ENCODE assay signal across 27 cellular contexts in genomic region chr9:131191857-131192256, GRCh38.
"Had no signal": no experiment of that assay in that cellular context is flagged by ENCODE, and none has a peak within 500 bp of the region (broad histone marks: within the 10 kb centered on the region; RNA-seq: fewer than 3 reads in every experiment).

No MANE protein-coding gene starts in this region.

- H3K27me3 ChIP-seq: colonic mucosa, esophagus squamous epithelium, gastrocnemius medialis, heart left ventricle, hepatocyte, left lung had no signal

- FAIRE-seq: endometrium, kidney had no signal

- H2AFZ ChIP-seq: hepatocyte had no signal

- H3K79me2 ChIP-seq: hepatocyte had no signal

- H3K4me1 Mint-ChIP-seq: endodermal cell, immature natural killer cell, mesothelial cell of epicardium, naive B cell had no signal

- H3K4me2 ChIP-seq: hepatocyte had no signal

- H3K27me3 Mint-ChIP-seq: dendritic cell treated with granulocyte-macrophage colony-stimulating factor and Interleukin-4, amounts not matched to agents 40 ng/mL and 50 ng/mL, for 4 days; effector memory CD8-positive, alpha-beta T cell; naive B cell had no signal

- H3K36me3 ChIP-seq: colonic mucosa had no signal

- H3K27ac ChIP-seq: colonic mucosa, gastrocnemius medialis, heart left ventricle, hepatocyte, left lung, lower lobe of right lung had no signal

- DNase-seq: colonic mucosa; cortex of kidney; effector CD8-positive, alpha-beta T cell; effector memory CD8-positive, alpha-beta T cell; endodermal cell; erythroblast; esophagus squamous epithelium; foreskin fibroblast; foreskin melanocyte; gastrocnemius medialis; heart left ventricle; hypothalamus; immature natural killer cell; islet precursor cell; kidney; left cardiac atrium; left lung; left ventricle myocardium superior; lower lobe of right lung; mesenchymal stem cell; mucosa of descending colon; naive B cell had no signal

- H3K4me1 ChIP-seq: colonic mucosa, gastrocnemius medialis, heart left ventricle, left lung, lower lobe of right lung had no signal

- H3K27ac Mint-ChIP-seq: dendritic cell treated with granulocyte-macrophage colony-stimulating factor and Interleukin-4, amounts not matched to agents 40 ng/mL and 50 ng/mL, for 4 days; endodermal cell; immature natural killer cell; mesothelial cell of epicardium had no signal

- ATAC-seq: effector memory CD8-positive, alpha-beta T cell; esophagus mucosa; gastrocnemius medialis; heart left ventricle; left cardiac atrium; left lung; left ventricle myocardium superior; lower lobe of right lung; mucosa of descending colon had no signal

- H3K4me3 ChIP-seq: colonic mucosa, esophagus squamous epithelium, gastrocnemius medialis, heart left ventricle, hepatocyte, left lung, lower lobe of right lung, mucosa of descending colon had no signal

- H3K9me3 ChIP-seq: colonic mucosa, esophagus squamous epithelium, gastrocnemius medialis, heart left ventricle, left lung, lower lobe of right lung, mucosa of descending colon had no signal

- H3K9me3 Mint-ChIP-seq: dendritic cell treated with granulocyte-macrophage colony-stimulating factor and Interleukin-4, amounts not matched to agents 40 ng/mL and 50 ng/mL, for 4 days; effector memory CD8-positive, alpha-beta T cell; endodermal cell; immature natural killer cell; mesothelial cell of epicardium; naive B cell had no signal

- H3K4me3 Mint-ChIP-seq: dendritic cell treated with granulocyte-macrophage colony-stimulating factor and Interleukin-4, amounts not matched to agents 40 ng/mL and 50 ng/mL, for 4 days; effector memory CD8-positive, alpha-beta T cell; endodermal cell; immature natural killer cell; mesothelial cell of epicardium; naive B cell had no signal
